Comparison of ENCODE assay signal across 16 cellular contexts in genomic region chr2:53636616-53637015, GRCh38.
"Had no signal": no experiment of that assay in that cellular context is flagged by ENCODE, and none has a peak within 500 bp of the region (broad histone marks: within the 10 kb centered on the region; RNA-seq: fewer than 3 reads in every experiment).

No MANE protein-coding gene starts in this region.

- FAIRE-seq: colon, frontal cortex had no signal

- H3K36me3 ChIP-seq: esophagus squamous epithelium, heart left ventricle, upper lobe of left lung, uterus had no signal

- H3K4me1 ChIP-seq: esophagus squamous epithelium, heart left ventricle, upper lobe of left lung, uterus had no signal

- H3K27ac ChIP-seq: esophagus squamous epithelium, heart left ventricle, skin epidermis, upper lobe of left lung, uterus had no signal

- H3K9me3 ChIP-seq: esophagus squamous epithelium, heart left ventricle, upper lobe of left lung, uterus had no signal

- H3K4me3 Mint-ChIP-seq: naive thymus-derived CD4-positive, alpha-beta T cell; nephron progenitor cell had no signal

- ATAC-seq: heart left ventricle; naive thymus-derived CD4-positive, alpha-beta T cell; sciatic nerve had no signal

- H3K27me3 ChIP-seq: esophagus squamous epithelium, heart left ventricle, upper lobe of left lung, uterus had no signal

- H3K4me1 Mint-ChIP-seq: nephron progenitor cell had no signal

- DNase-seq: dermis blood vessel endothelial cell; esophagus squamous epithelium; heart left ventricle; hippocampal formation; mammary epithelial cell; naive thymus-derived CD4-positive, alpha-beta T cell; nephron progenitor cell; posterior cingulate gyrus; stimulated activated CD4-positive, alpha-beta T cell treated with anti-CD3 and anti-CD28 coated beads, Interleukin-2, amount 100 ng/mL, for 24 hours; stimulated activated naive CD4-positive, alpha-beta T cell; upper lobe of left lung; uterus had no signal

- H3K27ac Mint-ChIP-seq: naive thymus-derived CD4-positive, alpha-beta T cell; nephron progenitor cell had no signal

- H3K4me3 ChIP-seq: esophagus squamous epithelium, heart left ventricle, skin epidermis, upper lobe of left lung, uterus had no signal
